7 cellular contexts compared by ENCODE assay signal in the genomic region with DNA sequence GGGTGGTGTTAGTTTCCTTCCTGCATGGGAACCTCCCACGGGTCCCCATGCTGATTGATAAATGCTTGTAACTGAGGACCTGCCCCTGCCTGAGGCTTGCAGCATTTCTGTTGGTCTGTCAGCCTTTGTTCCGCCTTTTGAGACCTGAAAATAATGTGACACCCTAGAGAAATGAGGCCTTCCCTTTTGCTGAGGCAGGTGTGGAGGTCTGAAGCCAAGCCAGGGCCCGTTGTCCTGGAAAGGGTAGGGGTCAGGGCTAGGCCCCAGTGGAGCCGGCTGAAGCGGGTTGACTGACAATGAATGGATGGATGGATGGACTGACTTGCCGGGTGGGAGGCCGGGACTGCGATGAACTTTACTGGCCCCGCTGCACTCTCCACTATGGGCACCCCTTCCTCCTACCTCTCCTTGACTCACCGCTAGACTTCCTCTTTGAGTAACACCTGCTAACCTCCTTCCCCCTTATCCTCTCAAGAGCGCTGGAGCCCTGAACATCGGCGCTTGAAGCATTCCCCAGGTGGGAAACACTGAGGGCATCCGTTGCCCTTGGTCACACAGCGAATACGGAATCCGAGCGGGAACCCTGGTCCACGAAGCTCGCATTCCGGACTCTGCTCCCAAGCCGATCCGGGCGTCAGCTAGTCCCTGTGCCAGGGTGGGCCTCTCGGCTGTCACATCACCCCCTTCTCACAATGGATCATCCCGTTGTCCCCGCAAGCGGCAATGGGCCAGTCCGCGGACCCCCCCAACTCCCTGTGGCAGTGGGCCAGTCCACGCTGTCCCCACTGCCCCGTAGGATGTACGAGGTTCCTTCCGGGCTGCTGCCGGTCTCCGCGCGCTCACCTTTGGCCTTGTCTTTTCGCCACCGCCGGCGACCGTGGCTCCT. TPM values are rescaled to one million over a fixed set of nuclear protein-coding genes. Genes with fewer than 3 reads are reported as not detected.
DNase-seq lines count a peak whose midpoint lies in the region; ATAC-seq lines count a peak whose summit lies in the region.

No MANE protein-coding gene starts in this region.

- H3K79me1 ChIP-seq in trophoblast cell (ENCODE audit: low read length) = peaks cover 2% of the 10 kb centered on the region

- H3K27me3 ChIP-seq in trophoblast cell (ENCODE audit: insufficient read depth, low read length) = peaks cover 8% of the 10 kb centered on the region
- peaks cover 0 to 1% of the 10 kb centered on the region in 2 donors for H3K27me3 ChIP-seq in aorta (ENCODE audit: control insufficient read depth in 1 of 2, insufficient read depth in 2 of 2, low read length in 1 of 2)

- H3K4ac ChIP-seq in trophoblast cell (ENCODE audit: low read depth, low read length) = no peak overlapping the region

- H3K14ac ChIP-seq in trophoblast cell (ENCODE audit: low read length) = peak overlapping the region; percentile 0

- intact Hi-C loops in head of caudate nucleus (cut with DNase I) = no loop called here
- intact Hi-C loops in aorta (cut with DNase I) = loop anchor here in 1 of 2 donors (10.0 kb wide), 1 partner anchor 288 kb away; a partner anchor contains a TSS

- no peak overlapping the region for H3K18ac ChIP-seq in trophoblast cell (ENCODE audit: low read length)

- peaks cover 9% of the 10 kb centered on the region for H3K9me3 ChIP-seq in trophoblast cell (ENCODE audit: insufficient read depth, low read depth, low read length)
- H3K9me3 ChIP-seq in aorta (ENCODE audit: control insufficient read depth, low read length) = no peaks in the 10 kb centered on the region

- H2BK12ac ChIP-seq in trophoblast cell (ENCODE audit: low read length) = no peak overlapping the region

- no peaks in the 10 kb centered on the region for H3K79me2 ChIP-seq in trophoblast cell (ENCODE audit: control insufficient read depth, insufficient read depth, low read length, poor library complexity)

- H4K12ac ChIP-seq in trophoblast cell (ENCODE audit: low read depth, low read length) = no peak overlapping the region

- no peak overlapping the region for H2BK5ac ChIP-seq in trophoblast cell (ENCODE audit: low read depth, low read length, poor library complexity)

- no peaks in the 10 kb centered on the region for H3K36me3 ChIP-seq in trophoblast cell (ENCODE audit: control insufficient read depth in 1 of 2, insufficient read depth in 2 of 2, low read length in 2 of 2)
- no peaks in the 10 kb centered on the region for H3K36me3 ChIP-seq in aorta (ENCODE audit: control insufficient read depth in 1 of 2, insufficient read depth in 2 of 2, low read length in 1 of 2)

- WGBS in trophoblast cell (ENCODE audit: extremely low coverage, insufficient coverage, insufficient read length) = no CpG with 5 or more reads among the region's 43 CpGs
- WGBS in aorta, 2 donors = 16 to 18% methylated on average over 43 of the region's 43 CpGs

- peak; percentile 28 for ATAC-seq in GM18868 (IDR thresholded peaks at IDR 0.05; ENCODE audit: unreplicated experiment)
- peak; percentile 37 for ATAC-seq in HG02885 (IDR thresholded peaks at IDR 0.05; ENCODE audit: poor library complexity, unreplicated experiment)
- peak; percentile 56 for ATAC-seq in aorta (ENCODE audit: low FRiP score)

- H3K4me1 ChIP-seq in trophoblast cell (ENCODE audit: control insufficient read depth in 1 of 2, insufficient read depth in 2 of 2, low read length in 2 of 2) = peaks cover 6 to 13% of the 10 kb centered on the region in 2 experiments
- no peaks in the 10 kb centered on the region for H3K4me1 ChIP-seq in aorta (ENCODE audit: control insufficient read depth in 1 of 2, insufficient read depth in 2 of 2, low read length in 2 of 2)

- H3K27ac ChIP-seq in trophoblast cell (ENCODE audit: low read depth, low read length) (no peak overlapping the region), aorta (ENCODE audit: low read depth in 1 of 2, low read length in 2 of 2) (no peak overlapping the region)

- no peak overlapping the region for H3K9ac ChIP-seq in trophoblast cell (ENCODE audit: low read length)

- no peak overlapping the region for H3K23ac ChIP-seq in trophoblast cell (ENCODE audit: low read length)

- no peak overlapping the region for H2BK120ac ChIP-seq in trophoblast cell (ENCODE audit: insufficient read depth, low read length, poor library complexity)

- H3K4me3 ChIP-seq in trophoblast cell (ENCODE audit: low read depth, low read length) = peak overlapping the region; percentile 67
- peak overlapping the region; percentile 23 to 33 for H3K4me3 ChIP-seq in aorta (ENCODE audit: low read length in 2 of 2)

- H2AFZ ChIP-seq in trophoblast cell (ENCODE audit: insufficient read depth, low read length, poor library complexity) = no peak overlapping the region

- DNase-seq in NOMO-1 treated with dmso at 0.1 percent for 144 hours (lab: John Stamatoyannopoulos, UW; ENCODE audit: unreplicated experiment) (peak; percentile 18), activated gamma-delta T cell (lab: John Stamatoyannopoulos, UW) (peak; percentile 50), head of caudate nucleus (peak in 35 of 42 donors; percentile 46 to 84 (median 64)), trophoblast cell (no peak), aorta (no peak)

- no peak overlapping the region for H4K91ac ChIP-seq in trophoblast cell (ENCODE audit: low read depth, low read length)

- H4K8ac ChIP-seq in trophoblast cell (ENCODE audit: low read depth, low read length) = peak overlapping the region; percentile 2

- no peak overlapping the region for H2AK5ac ChIP-seq in trophoblast cell (ENCODE audit: low read length)

- peak overlapping the region; percentile 83 for H3K4me2 ChIP-seq in trophoblast cell (ENCODE audit: low read length)

RNA-seq across cellular contexts. Expression of a gene that starts 4.4 kb away (rescaled TPM):
- 0.92 and 1.0 TPM in 2 replicates for polyA plus RNA-seq in trophoblast cell (2013)
- total RNA-seq in aorta = 10 to 100 TPM in 1 of 2 donors, 1 to 10 TPM in 1; 7.4 to 12.1 TPM
- polyA plus RNA-seq in aorta = 1 to 10 TPM; 1.4 to 3.6 TPM

RNA-seq across cellular contexts. Expression of a gene that starts 19.9 kb away (rescaled TPM):
- polyA plus RNA-seq in trophoblast cell (2013) = 1.4 and 1.9 TPM in 2 replicates
- not detected for total RNA-seq in aorta
- under 1 TPM; 0.08 to 0.38 TPM for polyA plus RNA-seq in aorta

RNA-seq across cellular contexts. Expression of a gene that starts 32.7 kb away (rescaled TPM):
- 9.3 and 9.6 TPM in 2 replicates for polyA plus RNA-seq in trophoblast cell (2013)
- total RNA-seq in aorta = 1 to 10 TPM in 1 of 2 donors, not detected in 1; 1.1 TPM
- polyA plus RNA-seq in aorta = 1 to 10 TPM in 1 of 2 donors, under 1 TPM in 1; 0.51 to 3.0 TPM

Comparison
In these comparisons a context has a peak if more than half of its experiments do, and no peak if none do; other contexts are left out.
1. DNase-seq: peak in NOMO-1 treated with dmso at 0.1 percent for 144 hours (single experiment), activated gamma-delta T cell (single experiment) and head of caudate nucleus (35 of 42); none in trophoblast cell (0 of 2) and aorta (0 of 2).
2. Peak in every context shown above with its lines, with median percentiles within 50 percentile points of each other: ATAC-seq.